ENCODE assay signal across 8 cellular contexts in the genomic region with DNA sequence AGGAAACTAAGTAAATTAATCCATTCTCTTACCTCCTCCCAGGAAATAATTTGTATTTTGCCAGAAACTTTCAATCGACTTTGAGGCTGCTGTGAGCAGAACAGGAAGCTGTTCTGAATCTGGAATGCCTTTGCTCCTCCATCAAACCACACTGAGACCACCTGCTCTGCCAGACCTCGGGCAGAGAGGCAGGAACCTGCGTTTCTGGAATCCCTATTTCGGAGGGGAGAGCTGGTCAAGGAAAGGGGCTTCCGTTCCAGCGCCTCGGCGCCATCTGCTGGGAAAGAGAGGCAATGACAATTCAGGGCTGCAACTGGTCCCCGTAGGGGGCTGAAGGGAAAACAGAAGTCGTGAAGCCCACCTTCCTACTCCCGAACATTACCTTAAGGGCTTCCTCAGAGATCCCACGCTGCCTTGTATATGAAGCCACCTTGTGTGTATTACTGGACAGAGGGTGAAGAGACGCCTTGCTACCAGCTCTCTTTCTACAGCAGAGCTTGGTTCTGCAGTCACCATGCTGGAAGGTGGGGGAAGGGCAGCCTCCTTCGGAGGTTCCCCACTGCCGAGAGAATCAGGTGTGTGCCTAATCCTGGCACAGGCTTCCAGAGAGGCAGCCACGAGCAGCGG. TPM values are rescaled to one million over a fixed set of nuclear protein-coding genes. Genes with fewer than 3 reads are reported as not detected.
DNase-seq lines count a peak whose midpoint lies in the region; ATAC-seq lines count a peak whose summit lies in the region.

No MANE protein-coding gene starts in this region.

- DNase-seq in NOMO-1 treated with DMSO at 0.1 percent for 48 hours (lab: John Stamatoyannopoulos, UW; ENCODE audit: unreplicated experiment): peak; percentile 8
- no peak for DNase-seq in NOMO-1 treated with dmso at 0.1 percent for 144 hours (lab: John Stamatoyannopoulos, UW; ENCODE audit: unreplicated experiment)
- DNase-seq in NCI-H526 treated with DMSO at 0.1 percent for 48 hours (lab: John Stamatoyannopoulos, UW): peak; percentile 72
- DNase-seq in activated CD4-positive, alpha-beta memory T cell treated with anti-CD3 and anti-CD28 coated beads, Interleukin-2, amount 10 ng/mL, durations not matched to agents 7 days and 5 days: peak; percentile 58
- peak; percentile 48 to 60 (median 57) for DNase-seq in effector memory CD8-positive, alpha-beta T cell
- DNase-seq in memory B cell (ENCODE audit: low spot score in 2 of 2): peak; percentile 45 to 73
- DNase-seq in stimulated activated CD4-positive, alpha-beta T cell treated with anti-CD3 and anti-CD28 coated beads, TNF-alpha, amount 100 ng/mL, for 48 hours (ENCODE audit: low read depth in 3 of 3): peak; percentile 26 to 44 (median 38)

- CTCF ChIA-PET in activated CD4-positive, alpha-beta memory T cell treated with anti-CD3 and anti-CD28 coated beads, Interleukin-2, amount 10 ng/mL, durations not matched to agents 7 days and 5 days (lab: Charles Lee): interaction anchor here (0.6 to 3.3 kb wide), 18 partner anchors 9 to 116 kb away, joined by 3 to 49 read pairs (median 4); no protein-coding TSS in a partner anchor

- POLR2A ChIA-PET in activated CD4-positive, alpha-beta memory T cell treated with anti-CD3 and anti-CD28 coated beads, Interleukin-2, amount 10 ng/mL, durations not matched to agents 7 days and 5 days (lab: Charles Lee): interaction anchor here (0.7 to 1.0 kb wide), 2 partner anchors 29 to 118 kb away, joined by 3 to 4 read pairs; no protein-coding TSS in a partner anchor

- no peaks in the 10 kb centered on the region for H3K36me3 Mint-ChIP-seq in activated CD4-positive, alpha-beta memory T cell treated with anti-CD3 and anti-CD28 coated beads, Interleukin-2, amount 10 ng/mL, durations not matched to agents 7 days and 5 days (ENCODE audit: low read depth)
- no peaks in the 10 kb centered on the region for H3K36me3 Mint-ChIP-seq in effector memory CD8-positive, alpha-beta T cell (ENCODE audit: insufficient read depth)
- no peaks in the 10 kb centered on the region for H3K36me3 Mint-ChIP-seq in memory B cell

- H3K27ac Mint-ChIP-seq in activated CD4-positive, alpha-beta memory T cell treated with anti-CD3 and anti-CD28 coated beads, Interleukin-2, amount 10 ng/mL, durations not matched to agents 7 days and 5 days: no peak overlapping the region
- H3K27ac Mint-ChIP-seq in effector memory CD8-positive, alpha-beta T cell: no peak overlapping the region
- peak overlapping the region; percentile 71 for H3K27ac Mint-ChIP-seq in memory B cell

- H3K4me3 Mint-ChIP-seq in activated CD4-positive, alpha-beta memory T cell treated with anti-CD3 and anti-CD28 coated beads, Interleukin-2, amount 10 ng/mL, durations not matched to agents 7 days and 5 days: peak overlapping the region; percentile 24
- peak overlapping the region; percentile 72 for H3K4me3 Mint-ChIP-seq in effector memory CD8-positive, alpha-beta T cell
- H3K4me3 Mint-ChIP-seq in memory B cell: peak overlapping the region; percentile 85

- H3K27me3 Mint-ChIP-seq in activated CD4-positive, alpha-beta memory T cell treated with anti-CD3 and anti-CD28 coated beads, Interleukin-2, amount 10 ng/mL, durations not matched to agents 7 days and 5 days: peaks cover 37% of the 10 kb centered on the region
- H3K27me3 Mint-ChIP-seq in effector memory CD8-positive, alpha-beta T cell: peaks cover 21 to 59% of the 10 kb centered on the region in 2 donors
- H3K27me3 Mint-ChIP-seq in memory B cell: peaks cover 20% of the 10 kb centered on the region

- no peaks in the 10 kb centered on the region for H3K9me3 Mint-ChIP-seq in activated CD4-positive, alpha-beta memory T cell treated with anti-CD3 and anti-CD28 coated beads, Interleukin-2, amount 10 ng/mL, durations not matched to agents 7 days and 5 days
- H3K9me3 Mint-ChIP-seq in effector memory CD8-positive, alpha-beta T cell: no peaks in the 10 kb centered on the region
- no peaks in the 10 kb centered on the region for H3K9me3 Mint-ChIP-seq in memory B cell

- ATAC-seq in HG03342 (IDR thresholded peaks at IDR 0.05; ENCODE audit: unreplicated experiment) (peak; percentile 71), memory B cell (ENCODE audit: low read depth) (peak; percentile 78)
- peak; percentile 62 for ATAC-seq in effector memory CD8-positive, alpha-beta T cell (replicated peaks)

- H3K4me1 Mint-ChIP-seq in activated CD4-positive, alpha-beta memory T cell treated with anti-CD3 and anti-CD28 coated beads, Interleukin-2, amount 10 ng/mL, durations not matched to agents 7 days and 5 days: peaks cover 11% of the 10 kb centered on the region
- peaks cover 8 to 10% of the 10 kb centered on the region in 2 donors for H3K4me1 Mint-ChIP-seq in effector memory CD8-positive, alpha-beta T cell (ENCODE audit: low read depth in 2 of 2)
- peaks cover 9% of the 10 kb centered on the region for H3K4me1 Mint-ChIP-seq in memory B cell

RNA-seq across cellular contexts. Expression of gene ZNF467, which starts 31.2 kb away (rescaled TPM):
- total RNA-seq in activated CD4-positive, alpha-beta memory T cell treated with anti-CD3 and anti-CD28 coated beads, Interleukin-2, amount 10 ng/mL, durations not matched to agents 7 days and 5 days: under 1 TPM; 0.25 to 0.33 TPM

Comparison
In these comparisons a context has a peak if more than half of its experiments do, and no peak if none do; other contexts are left out.
1. H3K4me3 Mint-ChIP-seq: peak in every context shown above with its lines; median percentile 85 in memory B cell; 72 in effector memory CD8-positive, alpha-beta T cell; 24 in activated CD4-positive, alpha-beta memory T cell treated with anti-CD3 and anti-CD28 coated beads, Interleukin-2, amount 10 ng/mL, durations not matched to agents 7 days and 5 days.